Comparison of ENCODE assay signal across 10 cellular contexts in genomic region chr16:85037050-85037410, GRCh38. TPM values are rescaled to one million over a fixed set of nuclear protein-coding genes. Genes with fewer than 3 reads are reported as not detected.
DNase-seq lines count a peak whose midpoint lies in the region; ATAC-seq and TF ChIP-seq lines count a peak whose summit lies in the region.
"Had no signal": no experiment of that assay in that cellular context is flagged by ENCODE, and none has a peak within 500 bp of the region (broad histone marks: within the 10 kb centered on the region; RNA-seq: fewer than 3 reads in every experiment).

No MANE protein-coding gene starts in this region.

- no peak overlapping the region for H3K4me3 Mint-ChIP-seq in CD8-positive, alpha-beta memory T cell

- DNase-seq in H4 (ENCODE audit: low spot score), result peak; percentile 92
- peak; percentile 86 for DNase-seq in RWPE1 (ENCODE audit: low spot score)
- DNase-seq in renal cortical epithelial cell (ENCODE audit: low read depth), result peak; percentile 63
- DNase-seq in NCI-H2107 treated with DMSO at 0.1 percent for 48 hours (lab: John Stamatoyannopoulos, UW; ENCODE audit: unreplicated experiment), result no peak
- DNase-seq in KG1 (lab: John Stamatoyannopoulos, UW), result no peak
- no peak for DNase-seq in stimulated activated naive CD4-positive, alpha-beta T cell treated with Interleukin-2 at 50 U/mL for 16 hours (lab: John Stamatoyannopoulos, UW)
- no peak for DNase-seq in CD8-positive, alpha-beta memory T cell
- DNase-seq: NK-92 treated with Interleukin-12 subunit alpha and Interleukin-12 subunit beta, amount 100 ng/mL, for 24 hours had no signal

- H3K27me3 ChIP-seq in CD8-positive, alpha-beta memory T cell (ENCODE audit: insufficient read depth, low read length, poor library complexity, severe bottlenecking), result no peaks in the 10 kb centered on the region
- H3K27me3 ChIP-seq: breast epithelium had no signal

- CTCF ChIA-PET in RWPE1 (lab: Yijun Ruan, JAX), result interaction anchor here (0.6 to 0.9 kb wide), 2 partner anchors 49 to 639 kb away, joined by 3 read pairs; no protein-coding TSS in a partner anchor
- CTCF ChIA-PET in CD8-positive, alpha-beta memory T cell (lab: Charles Lee), result no interaction called here

- no peak overlapping the region for H3K27ac Mint-ChIP-seq in CD8-positive, alpha-beta memory T cell

- H3K9me3 Mint-ChIP-seq in CD8-positive, alpha-beta memory T cell, result no peaks in the 10 kb centered on the region

- POLR2A ChIA-PET in RWPE1 (lab: Yijun Ruan, JAX; ENCODE audit: low non-redundant PET), result no interaction called here
- POLR2A ChIA-PET in CD8-positive, alpha-beta memory T cell (lab: Charles Lee), result no interaction called here

- peak overlapping the region; percentile 83 for H3K27ac ChIP-seq in RWPE1
- no peak overlapping the region for H3K27ac ChIP-seq in CD8-positive, alpha-beta memory T cell (ENCODE audit: low read depth, low read length)

- peaks cover 0 to 5% (median 1%) of the 10 kb centered on the region in 3 donors for H3K4me1 Mint-ChIP-seq in CD8-positive, alpha-beta memory T cell

- TF ChIP-seq CTCF in RWPE1 (conservative IDR thresholded peaks at IDR 0.05; ENCODE audit: low read depth), result no peak

- no peaks in the 10 kb centered on the region for H3K9me3 ChIP-seq in CD8-positive, alpha-beta memory T cell (ENCODE audit: low read length)
- H3K9me3 ChIP-seq: breast epithelium had no signal

- no peaks in the 10 kb centered on the region for H3K36me3 ChIP-seq in CD8-positive, alpha-beta memory T cell (ENCODE audit: insufficient read depth, low read length)
- H3K36me3 ChIP-seq: breast epithelium had no signal

- no peaks in the 10 kb centered on the region for H3K4me1 ChIP-seq in CD8-positive, alpha-beta memory T cell (ENCODE audit: insufficient read depth, low read length)
- H3K4me1 ChIP-seq: breast epithelium had no signal

- H3K36me3 Mint-ChIP-seq in CD8-positive, alpha-beta memory T cell, result peaks cover 0 to 34% (median 7%) of the 10 kb centered on the region in 3 donors

- H3K27me3 Mint-ChIP-seq in CD8-positive, alpha-beta memory T cell, result no peaks in the 10 kb centered on the region

- no peak overlapping the region for H3K4me3 ChIP-seq in CD8-positive, alpha-beta memory T cell (ENCODE audit: low read length)
- H3K4me3 ChIP-seq: breast epithelium had no signal

- ATAC-seq in esophagus mucosa, result peak; percentile 72

RNA-seq across cellular contexts. Expression of gene KIAA0513, which starts 9.4 kb away (rescaled TPM):
- total RNA-seq in H4 (2014; rRNA removed; shearing (Covaris generic)), result 2.5 and 2.9 TPM in 2 replicates
- total RNA-seq in esophagus mucosa (8.1 TPM), renal cortical epithelial cell (7.5 and 20.3 TPM in 2 replicates)
- 10 to 100 TPM; 13.2 to 13.5 TPM for total RNA-seq in CD8-positive, alpha-beta memory T cell
- 7.2 TPM for polyA plus RNA-seq in CD8-positive, alpha-beta memory T cell

RNA-seq across cellular contexts. Expression of gene ZDHHC7, which starts 25.7 kb away (rescaled TPM):
- 55.0 and 77.6 TPM in 2 replicates for total RNA-seq in H4 (2014; rRNA removed; shearing (Covaris generic))
- total RNA-seq in esophagus mucosa, result 17.1 TPM
- total RNA-seq in renal cortical epithelial cell, result 133 and 137 TPM in 2 replicates
- 10 to 100 TPM; 31.6 to 32.6 TPM for total RNA-seq in CD8-positive, alpha-beta memory T cell
- 45.7 TPM for polyA plus RNA-seq in CD8-positive, alpha-beta memory T cell

Comparison
In these comparisons a context has a peak if more than half of its experiments do, and no peak if none do; other contexts are left out.
1. DNase-seq: peak in H4 (single experiment), RWPE1 (single experiment) and renal cortical epithelial cell (single experiment); none in NCI-H2107 treated with DMSO at 0.1 percent for 48 hours (single experiment), KG1 (single experiment), stimulated activated naive CD4-positive, alpha-beta T cell treated with Interleukin-2 at 50 U/mL for 16 hours (single experiment) and CD8-positive, alpha-beta memory T cell (0 of 5).